1 cellular context compared by ENCODE assay signal in genomic region chr18:14074187-14074586, GRCh38.
TF ChIP-seq lines count a peak whose summit lies in the region.

No MANE protein-coding gene starts in this region.

TF ChIP-seq in K562, 482 proteins besides CTCF, POLR2A, EP300 and RAD21 (continued from another document):
- TF ChIP-seq EP400 (IDR thresholded peaks at IDR 0.05) = no peak
- no peak for TF ChIP-seq ZBED1 (IDR thresholded peaks at IDR 0.05)
- TF ChIP-seq CCAR2 (IDR thresholded peaks at IDR 0.05; ENCODE audit: low read depth, low read length) = no peak
- no peak for TF ChIP-seq ZNF212 (CRISPR knock-in tag; IDR thresholded peaks at IDR 0.05)
- no peak for TF ChIP-seq PATZ1 (CRISPR knock-in tag; IDR thresholded peaks at IDR 0.05; ENCODE audit: borderline replicate concordance)
- TF ChIP-seq CHD2 (IDR thresholded peaks at IDR 0.05; ENCODE audit: low read depth, low read length) = no peak
- no peak for TF ChIP-seq BRF2 (IDR thresholded peaks at IDR 0.05; ENCODE audit: borderline replicate concordance, insufficient read depth, insufficient read length)
- no peak for TF ChIP-seq NFIX (CRISPR knock-in tag; IDR thresholded peaks at IDR 0.05; ENCODE audit: low read depth)
- TF ChIP-seq REST (CRISPR knock-in tag; IDR thresholded peaks at IDR 0.05; ENCODE audit: low read depth) = no peak
TF ChIP-seq in K562: peak in this region for 0.
